ENCODE assay signal across 10 cellular contexts in genomic region chr6:125598422-125598821, GRCh38.
DNase-seq lines count a peak whose midpoint lies in the region; ATAC-seq, FAIRE-seq and TF ChIP-seq lines count a peak whose summit lies in the region.
"Had no signal": no experiment of that assay in that cellular context is flagged by ENCODE, and none has a peak within 500 bp of the region (broad histone marks: within the 10 kb centered on the region; RNA-seq: fewer than 3 reads in every experiment).

No MANE protein-coding gene starts in this region.

- peak overlapping the region; percentile 26; the same call in 1 of the 2 replicates for H2AFZ ChIP-seq in KMS-11 (ENCODE audit: low read depth)

- H3K9me3 Mint-ChIP-seq in stimulated activated naive CD8-positive, alpha-beta T cell treated with anti-CD3 and anti-CD28 coated beads, Interleukin-15, amount 100 ng/mL, for 72 hours = no peaks in the 10 kb centered on the region

- no peak overlapping the region for H3K4me3 Mint-ChIP-seq in stimulated activated naive CD8-positive, alpha-beta T cell treated with anti-CD3 and anti-CD28 coated beads, Interleukin-15, amount 100 ng/mL, for 72 hours
- H3K4me3 Mint-ChIP-seq: CD4-positive, CD25-positive, alpha-beta regulatory T cell had no signal

- TF ChIP-seq CTCF in A549 (IDR thresholded peaks at IDR 0.05) (no peak), KMS-11 (conservative IDR thresholded peaks at IDR 0.05; ENCODE audit: low read depth, low read length) (no peak), right atrium auricular region (IDR thresholded peaks at IDR 0.05) (no peak)

- H3K27me3 ChIP-seq in KMS-11 (ENCODE audit: insufficient read depth, low read depth) (no peaks in the 10 kb centered on the region), SJCRH30 (no peaks in the 10 kb centered on the region), right atrium auricular region (no peaks in the 10 kb centered on the region)
- H3K27me3 ChIP-seq in effector memory CD4-positive, alpha-beta T cell (replicated peaks; ENCODE audit: control insufficient read depth, insufficient read depth, low read length, poor library complexity, severe bottlenecking) = no peaks in the 10 kb centered on the region

- 58% methylated on average over 3 of the region's 5 CpGs for WGBS in A549 (ENCODE audit: missing lambda C conversion rate)

- H3K27me3 Mint-ChIP-seq in stimulated activated naive CD8-positive, alpha-beta T cell treated with anti-CD3 and anti-CD28 coated beads, Interleukin-15, amount 100 ng/mL, for 72 hours = peaks cover 33% of the 10 kb centered on the region
- H3K27me3 Mint-ChIP-seq: CD4-positive, CD25-positive, alpha-beta regulatory T cell had no signal

- H3K4me3 ChIP-seq in A549 (no peak overlapping the region), KMS-11 (IDR thresholded peaks at IDR 0.05; ENCODE audit: insufficient read depth, low read depth, low read length) (no peak overlapping the region), SJCRH30 (peak overlapping the region; percentile 32), right atrium auricular region (no peak overlapping the region)
- H3K4me3 ChIP-seq in effector memory CD4-positive, alpha-beta T cell (ENCODE audit: insufficient read depth, low read depth, low read length, poor library complexity, severe bottlenecking) = no peak overlapping the region

- H3K27ac ChIP-seq in A549 (no peak overlapping the region), KMS-11 (peak overlapping the region; percentile 62; the same call in 1 of the 2 replicates), SJCRH30 (peak overlapping the region; percentile 21; the same call in 1 of the 2 replicates), right atrium auricular region (no peak overlapping the region)
- no peak overlapping the region for H3K27ac ChIP-seq in effector memory CD4-positive, alpha-beta T cell (ENCODE audit: insufficient read depth, low read length, poor library complexity, severe bottlenecking)

- H3K9ac ChIP-seq in KMS-11 = peak overlapping the region; percentile 12; the same call in 1 of the 2 replicates

- POLR2A ChIA-PET in A549 (lab: Yijun Ruan, JAX) = no interaction called here

- H3K36me3 ChIP-seq in KMS-11 (ENCODE audit: insufficient read depth) = no peaks in the 10 kb centered on the region
- no peaks in the 10 kb centered on the region for H3K36me3 ChIP-seq in SJCRH30
- H3K36me3 ChIP-seq in right atrium auricular region = no peaks in the 10 kb centered on the region
- no peaks in the 10 kb centered on the region for H3K36me3 ChIP-seq in effector memory CD4-positive, alpha-beta T cell (ENCODE audit: control insufficient read depth, insufficient read depth, low read length)

- H3K79me2 ChIP-seq in KMS-11 (ENCODE audit: insufficient read depth, low read depth) = no peaks in the 10 kb centered on the region

- no peaks in the 10 kb centered on the region for H4K20me1 ChIP-seq in KMS-11 (ENCODE audit: insufficient read depth)

- no peaks in the 10 kb centered on the region for H3K4me1 ChIP-seq in A549
- peaks cover 43% of the 10 kb centered on the region for H3K4me1 ChIP-seq in KMS-11 (ENCODE audit: low read depth, poor library complexity, severe bottlenecking)
- peaks cover 4% of the 10 kb centered on the region for H3K4me1 ChIP-seq in SJCRH30
- H3K4me1 ChIP-seq in right atrium auricular region = no peaks in the 10 kb centered on the region
- H3K4me1 ChIP-seq in effector memory CD4-positive, alpha-beta T cell (ENCODE audit: control insufficient read depth, insufficient read depth, low read length, poor library complexity, severe bottlenecking) = no peaks in the 10 kb centered on the region

- ATAC-seq in A549 (peak; percentile 42 to 66; a peak in 4 of 6 replicates), GM18498 (IDR thresholded peaks at IDR 0.05; ENCODE audit: unreplicated experiment) (no peak), HG02623 (IDR thresholded peaks at IDR 0.05; ENCODE audit: unreplicated experiment) (no peak)
- no peak for ATAC-seq in stimulated activated naive CD8-positive, alpha-beta T cell treated with anti-CD3 and anti-CD28 coated beads, Interleukin-15, amount 100 ng/mL, for 72 hours

- DNase-seq in A549 (ENCODE audit: low read depth in 1 of 2, low spot score in 1 of 2) (peak in 1 of 2 experiments; percentile 36), SJCRH30 (peak; percentile 68 to 79), right atrium auricular region (ENCODE audit: low spot score) (peak; percentile 66)
- DNase-seq in effector memory CD4-positive, alpha-beta T cell = no peak
- DNase-seq in stimulated activated naive CD8-positive, alpha-beta T cell treated with anti-CD3 and anti-CD28 coated beads, Interleukin-15, amount 100 ng/mL, for 72 hours = no peak
- DNase-seq: activated CD4-positive, alpha-beta T cell treated with anti-CD3 and anti-CD28 coated beads, Interleukin-2, amount 50 U/mL, for 4 hours; CD4-positive, CD25-positive, alpha-beta regulatory T cell had no signal

- no peak for TF ChIP-seq EP300 in A549 (IDR thresholded peaks at IDR 0.05)

- H3K4me2 ChIP-seq in A549 (no peak overlapping the region), KMS-11 (peak overlapping the region; percentile 48; the same call in 1 of the 2 replicates)

- H3K4me1 Mint-ChIP-seq in stimulated activated naive CD8-positive, alpha-beta T cell treated with anti-CD3 and anti-CD28 coated beads, Interleukin-15, amount 100 ng/mL, for 72 hours = no peaks in the 10 kb centered on the region
- H3K4me1 Mint-ChIP-seq: CD4-positive, CD25-positive, alpha-beta regulatory T cell had no signal

- FAIRE-seq in A549 (lab: Jason Lieb, UNC) = no peak

- H3K27ac Mint-ChIP-seq in stimulated activated naive CD8-positive, alpha-beta T cell treated with anti-CD3 and anti-CD28 coated beads, Interleukin-15, amount 100 ng/mL, for 72 hours = no peak overlapping the region
- H3K27ac Mint-ChIP-seq: CD4-positive, CD25-positive, alpha-beta regulatory T cell had no signal

- no peak for TF ChIP-seq RAD21 in A549 (conservative IDR thresholded peaks at IDR 0.05 in 1 of 2, IDR thresholded peaks at IDR 0.05 in 1 of 2)

- CTCF ChIA-PET in A549 (lab: Yijun Ruan, JAX) = interaction anchor here (0.9 kb wide), 1 partner anchor 14 kb away, joined by 3 read pairs; no protein-coding TSS in a partner anchor

- H3K9me3 ChIP-seq in A549 (no peaks in the 10 kb centered on the region), SJCRH30 (replicated peaks) (no peaks in the 10 kb centered on the region), right atrium auricular region (peaks cover 0 to 6% of the 10 kb centered on the region in 2 donors)
- H3K9me3 ChIP-seq in effector memory CD4-positive, alpha-beta T cell (ENCODE audit: control insufficient read depth, low read length) = no peaks in the 10 kb centered on the region

- TF ChIP-seq POLR2A in A549 (IDR thresholded peaks at IDR 0.05; ENCODE audit: low read length) = no peak

TF ChIP-seq in A549, 52 proteins besides CTCF, POLR2A, EP300 and RAD21:
- no peak for TF ChIP-seq CBX8 (IDR thresholded peaks at IDR 0.05)
- TF ChIP-seq JUNB (IDR thresholded peaks at IDR 0.05) = no peak
- TF ChIP-seq CEBPB (IDR thresholded peaks at IDR 0.05) = peak in 1 of 2 experiments; percentile 15; a peak in 1 of 4 replicates
- no peak for TF ChIP-seq REST (IDR thresholded peaks at IDR 0.05)

Comparison
In these comparisons a context has a peak if more than half of its experiments do, and no peak if none do; other contexts are left out.
1. ATAC-seq: peak in A549 (2 of 2); none in GM18498 (single experiment), stimulated activated naive CD8-positive, alpha-beta T cell treated with anti-CD3 and anti-CD28 coated beads, Interleukin-15, amount 100 ng/mL, for 72 hours (single experiment) and HG02623 (single experiment).
2. DNase-seq: peak in SJCRH30 (2 of 2) and right atrium auricular region (single experiment); none in effector memory CD4-positive, alpha-beta T cell (0 of 3) and stimulated activated naive CD8-positive, alpha-beta T cell treated with anti-CD3 and anti-CD28 coated beads, Interleukin-15, amount 100 ng/mL, for 72 hours (0 of 2).
3. H3K27ac ChIP-seq: peak in KMS-11 (single experiment) and SJCRH30 (single experiment); none in A549 (0 of 2), right atrium auricular region (0 of 2) and effector memory CD4-positive, alpha-beta T cell (single experiment).